Comparison of ENCODE assay signal across 34 cellular contexts in genomic region chr1:22587247-22587646, GRCh38. TPM values are rescaled to one million over a fixed set of nuclear protein-coding genes. Genes with fewer than 3 reads are reported as not detected.
"Had no signal": no experiment of that assay in that cellular context is flagged by ENCODE, and none has a peak within 500 bp of the region (broad histone marks: within the 10 kb centered on the region; RNA-seq: fewer than 3 reads in every experiment).

No MANE protein-coding gene starts in this region.

- H3K4me1 ChIP-seq: body of pancreas, esophagus squamous epithelium had no signal

- H3K27ac ChIP-seq: adrenal gland, body of pancreas, epithelial cell of prostate, esophagus squamous epithelium, gastroesophageal sphincter, WERI-Rb-1 had no signal

- H3K9me3 ChIP-seq: adrenal gland, body of pancreas, esophagus squamous epithelium, gastroesophageal sphincter had no signal

- FAIRE-seq: colon had no signal

- DNase-seq: activated B cell treated with CpG ODN at 0.5 μM for 24 hours; activated CD4-positive, alpha-beta T cell treated with anti-CD3 and anti-CD28 coated beads for 48 hours; activated CD4-positive, alpha-beta T cell treated with anti-CD3 and anti-CD28 coated beads, Interleukin-2, amount 50 U/mL, for 1 hour; activated CD4-positive, alpha-beta T cell treated with anti-CD3 and anti-CD28 coated beads, Interleukin-2, amount 50 U/mL, for 48 hours; activated CD8-positive, alpha-beta memory T cell treated with anti-CD3 and anti-CD28 coated beads for 24 hours; activated CD8-positive, alpha-beta T cell treated with anti-CD3 and anti-CD28 coated beads for 36 hours; activated effector memory CD4-positive, alpha-beta T cell treated with anti-CD3 and anti-CD28 coated beads, Interleukin-2, amount 50 U/mL, for 16 hours; activated naive CD4-positive, alpha-beta T cell treated with anti-CD3 and anti-CD28 coated beads for 36 hours; activated naive CD8-positive, alpha-beta T cell treated with anti-CD3 and anti-CD28 coated beads for 36 hours; activated naive CD8-positive, alpha-beta T cell treated with anti-CD3 and anti-CD28 coated beads, Interleukin-2, amount 50 U/mL, for 24 hours; activated T-cell treated with anti-CD3 and anti-CD28 coated beads, Interleukin-2, amount 50 U/mL, for 4 hours; adrenal gland; amygdala; aorta; body of pancreas; caudate nucleus; cortex of kidney; dermis blood vessel endothelial cell; effector CD4-positive, alpha-beta T cell; effector memory CD8-positive, alpha-beta T cell; esophagus squamous epithelium; foreskin melanocyte; T-helper 1 cell; T-helper 17 cell; T1000; WERI-Rb-1 had no signal

- H3K4me3 ChIP-seq: adrenal gland, body of pancreas, esophagus squamous epithelium, gastroesophageal sphincter had no signal

- H3K27me3 ChIP-seq: adrenal gland, body of pancreas had no signal

- H3K36me3 ChIP-seq: adrenal gland, esophagus squamous epithelium, gastroesophageal sphincter, WERI-Rb-1 had no signal

RNA-seq across cellular contexts. Expression of gene EPHA8, which starts 24.0 kb away (rescaled TPM):
- total RNA-seq: activated B cell treated with CpG ODN at 0.5 μM for 24 hours; activated CD8-positive, alpha-beta T cell treated with anti-CD3 and anti-CD28 coated beads for 36 hours; activated naive CD4-positive, alpha-beta T cell treated with anti-CD3 and anti-CD28 coated beads for 36 hours; activated naive CD8-positive, alpha-beta T cell treated with anti-CD3 and anti-CD28 coated beads for 36 hours; activated T-cell treated with anti-CD3 and anti-CD28 coated beads, Interleukin-2, amount 50 U/mL, for 4 hours; activated T-helper 17 cell treated with anti-CD3 and anti-CD28 coated beads, Interleukin-2, amount 50 U/mL, for 72 hours; aorta; chondrocyte; dermis blood vessel endothelial cell; fibroblast of lung; fibroblast of villous mesenchyme; glomerular endothelial cell; T-helper 17 cell had no signal
- polyA plus RNA-seq: aorta, fibroblast of lung had no signal

RNA-seq across cellular contexts. Expression of gene C1QA, which starts 49.2 kb away (rescaled TPM):
- total RNA-seq: activated B cell treated with CpG ODN at 0.5 μM for 24 hours; activated CD8-positive, alpha-beta T cell treated with anti-CD3 and anti-CD28 coated beads for 36 hours; activated naive CD4-positive, alpha-beta T cell treated with anti-CD3 and anti-CD28 coated beads for 36 hours; activated naive CD8-positive, alpha-beta T cell treated with anti-CD3 and anti-CD28 coated beads for 36 hours; activated T-helper 17 cell treated with anti-CD3 and anti-CD28 coated beads, Interleukin-2, amount 50 U/mL, for 72 hours; chondrocyte; dermis blood vessel endothelial cell; fibroblast of lung; fibroblast of villous mesenchyme; glomerular endothelial cell; T-helper 17 cell had no signal
- polyA plus RNA-seq: fibroblast of lung had no signal

RNA-seq across cellular contexts. Expression of gene C1QC, which starts 56.2 kb away (rescaled TPM):
- total RNA-seq: activated B cell treated with CpG ODN at 0.5 μM for 24 hours; activated CD8-positive, alpha-beta T cell treated with anti-CD3 and anti-CD28 coated beads for 36 hours; activated naive CD4-positive, alpha-beta T cell treated with anti-CD3 and anti-CD28 coated beads for 36 hours; activated naive CD8-positive, alpha-beta T cell treated with anti-CD3 and anti-CD28 coated beads for 36 hours; activated T-helper 17 cell treated with anti-CD3 and anti-CD28 coated beads, Interleukin-2, amount 50 U/mL, for 72 hours; chondrocyte; dermis blood vessel endothelial cell; fibroblast of lung; fibroblast of villous mesenchyme; glomerular endothelial cell; T-helper 17 cell had no signal
- polyA plus RNA-seq: fibroblast of lung had no signal
